4 cellular contexts compared by ENCODE assay signal in genomic region chr7:149379625-149380024, GRCh38.
TF ChIP-seq lines count a peak whose summit lies in the region.

No MANE protein-coding gene starts in this region.

TF ChIP-seq in HCT116, 20 proteins besides CTCF, POLR2A, EP300 and RAD21:
- TF ChIP-seq CBX3 (IDR thresholded peaks at IDR 0.05; ENCODE audit: low read depth) (peak; percentile 76), TCF7L2 (IDR thresholded peaks at IDR 0.05; ENCODE audit: borderline replicate concordance, extremely low read depth, insufficient read depth, insufficient read length) (no peak), FOSL1 (IDR thresholded peaks at IDR 0.05; ENCODE audit: low read depth) (no peak), EZH2 (IDR thresholded peaks at IDR 0.05) (no peak), ZBTB33 (IDR thresholded peaks at IDR 0.05; ENCODE audit: extremely low read depth, insufficient replicate concordance, low read length) (no peak), EGR1 (IDR thresholded peaks at IDR 0.05; ENCODE audit: low read depth) (no peak), CEBPB (IDR thresholded peaks at IDR 0.05; ENCODE audit: low read depth) (no peak), ZNF274 (IDR thresholded peaks at IDR 0.05; ENCODE audit: low read depth, low read length) (no peak)

TF ChIP-seq in HEK293, 187 proteins besides CTCF, POLR2A, EP300 and RAD21 (continues in another document):
- TF ChIP-seq ELK4 (IDR thresholded peaks at IDR 0.05; ENCODE audit: borderline replicate concordance, low read depth, low read length) (no peak), ZNF747 (tag by site-specific recombination; IDR thresholded peaks at IDR 0.05) (no peak), ZNF501 (tag by site-specific recombination; IDR thresholded peaks at IDR 0.05) (peak; percentile 50; the same call in 1 of the 2 replicates), ZNF626 (tag by site-specific recombination; IDR thresholded peaks at IDR 0.05) (peak; percentile 89), ZNF133 (tag by site-specific recombination; IDR thresholded peaks at IDR 0.05) (peak; percentile 86), ZNF677 (tag by site-specific recombination; IDR thresholded peaks at IDR 0.05) (no peak), RBAK (tag by site-specific recombination; IDR thresholded peaks at IDR 0.05) (no peak), GLIS1 (tag by site-specific recombination; IDR thresholded peaks at IDR 0.05) (no peak), ZNF510 (tag by site-specific recombination; IDR thresholded peaks at IDR 0.05; ENCODE audit: insufficient replicate concordance) (peak; percentile 12), ZNF549 (tag by site-specific recombination; IDR thresholded peaks at IDR 0.05) (peak; percentile 53; the same call in 1 of the 2 replicates), ZFHX2 (tag by site-specific recombination; conservative IDR thresholded peaks at IDR 0.05) (no peak), TRIM28 (IDR thresholded peaks at IDR 0.05; ENCODE audit: borderline replicate concordance, low read length) (peak; percentile 98), ZNF26 (tag by site-specific recombination; IDR thresholded peaks at IDR 0.05) (peak; percentile 90), ZSCAN5A (tag by site-specific recombination; IDR thresholded peaks at IDR 0.05) (0 out of 2 replicates have a peak, but pooled peaks have one; percentile 24), SETDB1 (IDR thresholded peaks at IDR 0.05; ENCODE audit: insufficient read length, low read length) (peak; percentile 99)

TF ChIP-seq in GM12878, 131 proteins besides CTCF, POLR2A, EP300 and RAD21:
- TF ChIP-seq GATAD2B (conservative IDR thresholded peaks at IDR 0.05; ENCODE audit: low read depth), result no peak
- TF ChIP-seq ZBED1 (IDR thresholded peaks at IDR 0.05; ENCODE audit: borderline replicate concordance), result no peak
- no peak for TF ChIP-seq USF1 (IDR thresholded peaks at IDR 0.05; ENCODE audit: borderline replicate concordance, extremely low read length, insufficient read depth, low read depth, low read length)
- 0 out of 2 replicates have a peak, but pooled peaks have one; percentile 16 for TF ChIP-seq RELB (IDR thresholded peaks at IDR 0.05; ENCODE audit: low read depth)
- no peak for TF ChIP-seq FOS (IDR thresholded peaks at IDR 0.05; ENCODE audit: borderline replicate concordance, extremely low read depth, insufficient read length)
- TF ChIP-seq YY1 (IDR thresholded peaks at IDR 0.05; ENCODE audit: low read depth, low read length), result no peak
- TF ChIP-seq SMARCA5 (IDR thresholded peaks at IDR 0.05), result no peak
- TF ChIP-seq ZBTB4 (CRISPR knock-in tag; IDR thresholded peaks at IDR 0.05), result no peak

TF ChIP-seq in K562, 482 proteins besides CTCF, POLR2A, EP300 and RAD21:
- TF ChIP-seq TRIM28 (IDR thresholded peaks at IDR 0.05), result 0 out of 2 replicates have a peak, but pooled peaks have one; percentile 45
- TF ChIP-seq GABPB2 (CRISPR knock-in tag; conservative IDR thresholded peaks at IDR 0.05), result no peak
- TF ChIP-seq ZNF280B (CRISPR knock-in tag; IDR thresholded peaks at IDR 0.05), result 0 out of 2 replicates have a peak, but pooled peaks have one; percentile 46
- no peak for TF ChIP-seq SNIP1 (IDR thresholded peaks at IDR 0.05; ENCODE audit: low read depth)
- TF ChIP-seq ZNF280A (IDR thresholded peaks at IDR 0.05; ENCODE audit: low read depth, partially characterized antibody), result peak; percentile 54
- 0 out of 3 replicates have a peak, but pooled peaks of 1 of the 2 experiments have one; percentile 62 for TF ChIP-seq CBX3 (IDR thresholded peaks at IDR 0.05; ENCODE audit: borderline replicate concordance in 1 of 2, low read length in 2 of 2)
- no peak for TF ChIP-seq IRF1 (CRISPR knock-in tag; IDR thresholded peaks at IDR 0.05; ENCODE audit: borderline replicate concordance)
- no peak for TF ChIP-seq ASH1L (IDR thresholded peaks at IDR 0.05; ENCODE audit: borderline replicate concordance, low read depth, partially characterized antibody)
- TF ChIP-seq ZBTB7A (IDR thresholded peaks at IDR 0.05; ENCODE audit: borderline replicate concordance, control insufficient read depth, low read depth, low read length), result no peak
- no peak for TF ChIP-seq ZNF717 (CRISPR knock-in tag; IDR thresholded peaks at IDR 0.05)
TF ChIP-seq in K562: peak in this region for 4.
